ENCODE assay signal across 8 cellular contexts in genomic region chr1:31576201-31576669, GRCh38. TPM values are rescaled to one million over a fixed set of nuclear protein-coding genes. Genes with fewer than 3 reads are reported as not detected.
DNase-seq lines count a peak whose midpoint lies in the region; ATAC-seq and TF ChIP-seq lines count a peak whose summit lies in the region.

A gene with protein sequence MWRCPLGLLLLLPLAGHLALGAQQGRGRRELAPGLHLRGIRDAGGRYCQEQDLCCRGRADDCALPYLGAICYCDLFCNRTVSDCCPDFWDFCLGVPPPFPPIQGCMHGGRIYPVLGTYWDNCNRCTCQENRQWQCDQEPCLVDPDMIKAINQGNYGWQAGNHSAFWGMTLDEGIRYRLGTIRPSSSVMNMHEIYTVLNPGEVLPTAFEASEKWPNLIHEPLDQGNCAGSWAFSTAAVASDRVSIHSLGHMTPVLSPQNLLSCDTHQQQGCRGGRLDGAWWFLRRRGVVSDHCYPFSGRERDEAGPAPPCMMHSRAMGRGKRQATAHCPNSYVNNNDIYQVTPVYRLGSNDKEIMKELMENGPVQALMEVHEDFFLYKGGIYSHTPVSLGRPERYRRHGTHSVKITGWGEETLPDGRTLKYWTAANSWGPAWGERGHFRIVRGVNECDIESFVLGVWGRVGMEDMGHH (plus strand): TSS chr1:31576515. CDS start chr1:31577149, 634 bp downstream.

- H3K9ac ChIP-seq in MM.1S (ENCODE audit: low read length) (no peak within 1 kb of the TSS), muscle layer of colon (ENCODE audit: low read length) (peak within 1 kb of the TSS; percentile 99)

- H3K9me3 ChIP-seq in MM.1S (replicated peaks; ENCODE audit: insufficient read depth, low read length), result no peaks in the 10 kb centered on the region
- no peaks in the 10 kb centered on the region for H3K9me3 ChIP-seq in muscle layer of colon (ENCODE audit: low read length)

- POLR2A ChIA-PET in GM10248 (lab: Yijun Ruan, JAX), result no interaction called here

- H2AFZ ChIP-seq in MM.1S (ENCODE audit: low read length), result peak within 1 kb of the TSS; percentile 75

- H3K4me2 ChIP-seq in MM.1S (ENCODE audit: low read depth, low read length), result peak within 1 kb of the TSS; percentile 38; the same call in 1 of the 2 replicates

- no peaks in the 10 kb centered on the region for H4K20me1 ChIP-seq in MM.1S (ENCODE audit: insufficient read depth, low read length)

- in situ Hi-C loops in GM13976 (cut with MboI; ENCODE audit: low sequenced_read_pairs, unreplicated experiment), result no loop called here

- H3K36me3 ChIP-seq in MM.1S (replicated peaks; ENCODE audit: insufficient read depth, low read length) (no peaks in the 10 kb centered on the region), muscle layer of colon (ENCODE audit: insufficient read depth, low read length) (no peaks in the 10 kb centered on the region)

- H3K9me2 ChIP-seq in MM.1S (replicated peaks; ENCODE audit: insufficient read depth, low read length), result no peaks in the 10 kb centered on the region

- no peaks in the 10 kb centered on the region for H3K79me2 ChIP-seq in MM.1S (ENCODE audit: low read length)

- no peak for ATAC-seq in GM18519 (IDR thresholded peaks at IDR 0.05; ENCODE audit: low FRiP score, unreplicated experiment)

- H3K27ac ChIP-seq in MM.1S (ENCODE audit: low read length) (no peak within 1 kb of the TSS), muscle layer of colon (ENCODE audit: low read depth, low read length) (peak within 1 kb of the TSS; percentile 99)

- CTCF ChIA-PET in GM10248 (lab: Yijun Ruan, JAX), result interaction anchor here (1.4 kb wide), 1 partner anchor 22 kb away, joined by 3 read pairs; no protein-coding TSS in a partner anchor

- H3F3A ChIP-seq in MM.1S (ENCODE audit: insufficient read depth, low read length), result no peaks in the 10 kb centered on the region

- no peak for TF ChIP-seq CTCF in MM.1S (IDR thresholded peaks at IDR 0.05; ENCODE audit: low read length)
- no peak for TF ChIP-seq CTCF in epithelial cell of proximal tubule (conservative IDR thresholded peaks at IDR 0.05; ENCODE audit: low read depth, low read length)
- TF ChIP-seq CTCF in GM13976 (IDR thresholded peaks at IDR 0.05; ENCODE audit: borderline replicate concordance, control extremely low read depth, extremely low read depth, insufficient read depth, missing control alignments), result no peak
- TF ChIP-seq CTCF in GM10248 (IDR thresholded peaks at IDR 0.05; ENCODE audit: control extremely low read depth, extremely low read depth, low read depth, missing control alignments), result no peak

- DNase-seq in 8988T (peak; percentile 58), MM.1S (no peak), epithelial cell of proximal tubule (ENCODE audit: low read depth) (no peak), GM13976 (ENCODE audit: low spot score) (no peak), amygdala (lab: John Stamatoyannopoulos, UW) (no peak), GM10248 (ENCODE audit: extremely low spot score) (no peak)

- H3K4me3 ChIP-seq in MM.1S (ENCODE audit: low read length), result peak within 1 kb of the TSS; percentile 39
- peak within 1 kb of the TSS; percentile 94 for H3K4me3 ChIP-seq in epithelial cell of proximal tubule (ENCODE audit: low read depth, low read length)
- peak within 1 kb of the TSS; percentile 89 to 94 for H3K4me3 ChIP-seq in muscle layer of colon (ENCODE audit: low read depth in 1 of 2, low read length in 2 of 2)

- H3K4me1 ChIP-seq in MM.1S (ENCODE audit: low read length) (no peaks in the 10 kb centered on the region), muscle layer of colon (ENCODE audit: insufficient read depth, low read length) (peaks cover 46% of the 10 kb centered on the region)

- H3K27me3 ChIP-seq in MM.1S (replicated peaks; ENCODE audit: insufficient read depth, low read length), result peaks cover 6% of the 10 kb centered on the region
- H3K27me3 ChIP-seq in muscle layer of colon (ENCODE audit: control insufficient read depth in 1 of 2, insufficient read depth in 2 of 2, low read length in 2 of 2), result no peaks in the 10 kb centered on the region

RNA-seq across cellular contexts. Expression of the gene that starts here (rescaled TPM):
- total RNA-seq in epithelial cell of proximal tubule, result 215 and 230 TPM in 2 replicates

Comparison
In these comparisons a context has a peak if more than half of its experiments do, and no peak if none do; other contexts are left out.
1. H3K4me3 ChIP-seq: peak in every context shown above with its lines; median percentile 94 in epithelial cell of proximal tubule; 92 in muscle layer of colon; 39 in MM.1S.